8 cellular contexts compared by ENCODE assay signal in genomic region chr10:102132193-102132562, GRCh38. TPM values are rescaled to one million over a fixed set of nuclear protein-coding genes. Genes with fewer than 3 reads are reported as not detected.
A peak's percentile ranks its signal among the peaks of the same experiment; 100 is the strongest.
DNase-seq lines count a peak whose midpoint lies in the region; ATAC-seq and TF ChIP-seq lines count a peak whose summit lies in the region.

No MANE protein-coding gene starts in this region.

- BruUV-seq in A673 (replicated peaks; lab: Mats Ljungman, UMichigan) (no TSS peak), IMR-90 (replicated peaks; lab: Mats Ljungman, UMichigan) (no TSS peak)

- H3K9me3 ChIP-seq in A673 (ENCODE audit: low read depth, low read length, poor library complexity, severe bottlenecking): no peaks in the 10 kb centered on the region
- no peaks in the 10 kb centered on the region for H3K9me3 ChIP-seq in IMR-90 (ENCODE audit: control insufficient read depth, insufficient read depth, low read length)
- no peaks in the 10 kb centered on the region for H3K9me3 ChIP-seq in muscle layer of duodenum (ENCODE audit: control insufficient read depth in 1 of 2, low read length in 2 of 2)

- in situ Hi-C loops in IMR-90 (cut with MboI; ENCODE audit: low sequenced_read_pairs): no loop called here

- peak overlapping the region; percentile 92 for H3K4me3 Mint-ChIP-seq in chondrocyte (ENCODE audit: unreplicated experiment)

- H3K4ac ChIP-seq in IMR-90 (ENCODE audit: low read depth, low read length): peak overlapping the region; percentile 53; the same call in 1 of the 2 replicates

- no peaks in the 10 kb centered on the region for H3K27me3 ChIP-seq in A673 (replicated peaks; ENCODE audit: insufficient read depth, low read depth, low read length, poor library complexity)
- no peaks in the 10 kb centered on the region for H3K27me3 ChIP-seq in IMR-90 (ENCODE audit: control insufficient read depth, insufficient read depth, low read length)
- H3K27me3 ChIP-seq in muscle layer of duodenum (ENCODE audit: low read depth, low read length): no peaks in the 10 kb centered on the region

- peak overlapping the region; percentile 62 for H2BK5ac ChIP-seq in IMR-90 (ENCODE audit: low read depth, low read length, poor library complexity, severe bottlenecking)

- peaks cover 3% of the 10 kb centered on the region for H3K36me3 Mint-ChIP-seq in chondrocyte (ENCODE audit: low read depth)

- H4K5ac ChIP-seq in IMR-90 (ENCODE audit: low read depth, low read length): no peak overlapping the region

- H3K27ac Mint-ChIP-seq in chondrocyte (ENCODE audit: unreplicated experiment): peak overlapping the region; percentile 51

- no peaks in the 10 kb centered on the region for H3K9me3 Mint-ChIP-seq in chondrocyte (ENCODE audit: low read depth)

- peaks cover 0 to 34% of the 10 kb centered on the region in 2 experiments; a peak in 2 of 4 replicates for H3K79me1 ChIP-seq in IMR-90 (ENCODE audit: low read depth in 1 of 2, low read length in 2 of 2)

- TF ChIP-seq CTCF in A673 (conservative IDR thresholded peaks at IDR 0.05; ENCODE audit: low read depth, low read length) (no peak), IMR-90 (conservative IDR thresholded peaks at IDR 0.05; ENCODE audit: low read depth, low read length) (no peak), chondrocyte (IDR thresholded peaks at IDR 0.05) (no peak)

- H4K20me1 ChIP-seq in IMR-90 (ENCODE audit: insufficient read depth, low read length): peaks cover 38% of the 10 kb centered on the region

- H3K14ac ChIP-seq in IMR-90 (replicated peaks; ENCODE audit: low read depth, low read length): peak overlapping the region; percentile 27; the same call in 1 of the 2 replicates

- CTCF ChIA-PET in A673 (lab: Charles Lee): no interaction called here
- CTCF ChIA-PET in IMR-90 (lab: Yijun Ruan, JAX): interaction anchor here (0.7 to 2.1 kb wide), 3 partner anchors 10 to 27 kb away, joined by 3 to 10 read pairs (median 3); no protein-coding TSS in a partner anchor

- DNase-seq in A673 (ENCODE audit: low spot score) (no peak), IMR-90 (no peak), chondrocyte (ENCODE audit: low spot score) (no peak), left colon (no peak), DMS53 treated with DMSO at 0.1 percent for 48 hours (lab: John Stamatoyannopoulos, UW; ENCODE audit: unreplicated experiment) (no peak), NCI-H526 treated with DMSO at 0.1 percent for 48 hours (lab: John Stamatoyannopoulos, UW) (no peak)

- 23% methylated on average over 4 of the region's 8 CpGs; no CpG with 5 or more reads in 1 of the 2 experiments for WGBS in IMR-90 (ENCODE audit: extremely low coverage in 2 of 2, insufficient read length in 1 of 2), 2 experiments

- peaks cover 14% of the 10 kb centered on the region for H3K9me1 ChIP-seq in IMR-90 (ENCODE audit: insufficient read depth, low read length)

- peak overlapping the region; percentile 6; the same call in 1 of the 3 replicates for H2BK15ac ChIP-seq in IMR-90 (ENCODE audit: low read depth, low read length)

- H3K4me2 ChIP-seq in IMR-90 (ENCODE audit: low read depth, low read length): peak overlapping the region; percentile 65; the same call in 1 of the 2 replicates

- peaks cover 42% of the 10 kb centered on the region for H3K4me1 Mint-ChIP-seq in chondrocyte (ENCODE audit: low read depth)

- H3K56ac ChIP-seq in IMR-90 (ENCODE audit: extremely low read depth, insufficient read depth, low read length): no peak overlapping the region

- no peak overlapping the region for H3K18ac ChIP-seq in IMR-90 (ENCODE audit: low read depth, low read length)

- POLR2A ChIA-PET in A673 (lab: Charles Lee; ENCODE audit: low non-redundant PET) (interaction anchor here (0.6 kb wide), 1 partner anchor 643 kb away, joined by 3 read pairs; no protein-coding TSS in a partner anchor), IMR-90 (lab: Charles Lee; ENCODE audit: unreplicated experiment) (no interaction called here)

- peak overlapping the region; percentile 78; the same call in 1 of the 2 replicates for H3K23ac ChIP-seq in IMR-90 (ENCODE audit: low read depth, low read length)

- H3K4me1 ChIP-seq in A673 (ENCODE audit: insufficient read depth, low read length, poor library complexity, severe bottlenecking): peaks cover 22% of the 10 kb centered on the region
- H3K4me1 ChIP-seq in IMR-90 (ENCODE audit: control insufficient read depth, insufficient read depth, low read length): peaks cover 11% of the 10 kb centered on the region
- H3K4me1 ChIP-seq in muscle layer of duodenum (ENCODE audit: control insufficient read depth in 1 of 2, insufficient read depth in 2 of 2, low read length in 2 of 2): peaks cover 0 to 26% of the 10 kb centered on the region in 2 donors

- H3K27me3 Mint-ChIP-seq in chondrocyte (ENCODE audit: low read depth): no peaks in the 10 kb centered on the region

- no peak for ATAC-seq in IMR-90 (ENCODE audit: low read depth)
- ATAC-seq in left colon: no peak
- no peak for ATAC-seq in GM19463 (IDR thresholded peaks at IDR 0.05; ENCODE audit: unreplicated experiment)

- peak overlapping the region; percentile 53 for H4K91ac ChIP-seq in IMR-90 (ENCODE audit: insufficient read depth, low read depth, low read length)

- H3K36me3 ChIP-seq in A673 (ENCODE audit: insufficient read depth, low read length, poor library complexity, severe bottlenecking) (peaks cover under 1% of the 10 kb centered on the region), IMR-90 (ENCODE audit: control insufficient read depth, insufficient read depth, low read length) (no peaks in the 10 kb centered on the region; the same call in 1 of the 2 replicates), muscle layer of duodenum (ENCODE audit: control insufficient read depth in 1 of 2, insufficient read depth in 2 of 2, low read length in 2 of 2) (peaks cover 0 to 6% of the 10 kb centered on the region in 2 donors)

- peak overlapping the region; percentile 38; the same call in 1 of the 2 replicates for H2BK120ac ChIP-seq in IMR-90 (ENCODE audit: low read depth, low read length)

- dilution Hi-C loops in IMR-90 (cut with HindIII; ENCODE audit: low sequenced_read_pairs, unreplicated experiment): no loop called here

- H3K4me3 ChIP-seq in A673 (ENCODE audit: low read depth, low read length, poor library complexity, severe bottlenecking): peak overlapping the region; percentile 95
- peak overlapping the region; percentile 61; the same call in 1 of the 2 replicates for H3K4me3 ChIP-seq in IMR-90 (ENCODE audit: insufficient read depth, low read depth, low read length)
- peak overlapping the region; percentile 92 to 95 for H3K4me3 ChIP-seq in muscle layer of duodenum (ENCODE audit: low read depth in 1 of 2, low read length in 2 of 2)

- H3K27ac ChIP-seq in A673 (ENCODE audit: low read depth, low read length, poor library complexity, severe bottlenecking) (no peak overlapping the region), IMR-90 (ENCODE audit: insufficient read depth, low read length) (no peak overlapping the region), muscle layer of duodenum (ENCODE audit: low read length) (peak overlapping the region; percentile 80)

- TF ChIP-seq POLR2A in IMR-90 (IDR thresholded peaks at IDR 0.05; ENCODE audit: low read depth, low read length): no peak

- peak overlapping the region; percentile 13 to 89 for H4K8ac ChIP-seq in IMR-90 (ENCODE audit: low read depth in 2 of 2, low read length in 2 of 2)

- no peak overlapping the region for H2AK9ac ChIP-seq in IMR-90 (replicated peaks; ENCODE audit: low read depth, low read length, poor library complexity)

- H2AK5ac ChIP-seq in IMR-90 (ENCODE audit: low read depth, low read length): 0 out of 2 replicates have a peak overlapping the region, but pooled peaks have one; percentile 18

- intact Hi-C loops in A673 (cut with micrococcal nuclease; ENCODE audit: unreplicated experiment) (loop anchor here (1.0 to 2.0 kb wide), 2 partner anchors 11 to 21 kb away; partner anchors contain the start of gene NOLC1), IMR-90 (cut with micrococcal nuclease) (no loop called here), left colon (cut with DNase I, micrococcal nuclease) (no loop called here)

- no peak for TF ChIP-seq RAD21 in IMR-90 (IDR thresholded peaks at IDR 0.05; ENCODE audit: low read length)

- H2AFZ ChIP-seq in IMR-90 (replicated peaks; ENCODE audit: low read length, poor library complexity): peak overlapping the region; percentile 91

- H3K9ac ChIP-seq in IMR-90 (ENCODE audit: low read depth, low read length): peak overlapping the region; percentile 12; the same call in 1 of the 2 replicates

- H2BK20ac ChIP-seq in IMR-90 (ENCODE audit: low read depth, low read length): peak overlapping the region; percentile 42; the same call in 1 of the 2 replicates

TF ChIP-seq in IMR-90, 13 proteins besides CTCF, POLR2A, EP300 and RAD21 (continues in another document):
- TF ChIP-seq RCOR1 (IDR thresholded peaks at IDR 0.05; ENCODE audit: insufficient replicate concordance, low read length) (no peak), RFX5 (IDR thresholded peaks at IDR 0.05; ENCODE audit: low read depth, low read length) (no peak), MAFK (IDR thresholded peaks at IDR 0.05; ENCODE audit: low read depth, low read length) (no peak), MAZ (IDR thresholded peaks at IDR 0.05; ENCODE audit: borderline replicate concordance, low read depth, low read length) (no peak), MXI1 (IDR thresholded peaks at IDR 0.05; ENCODE audit: borderline replicate concordance, low read depth, low read length) (no peak), NFE2L2 (IDR thresholded peaks at IDR 0.05; ENCODE audit: low read depth, low read length) (no peak)

RNA-seq across cellular contexts. Expression of gene PPRC1, which starts 0.7 kb away (rescaled TPM):
- total RNA-seq in A673 (2021) (93.8 and 103 TPM in 2 replicates), IMR-90 (2012; rRNA removed) (11.4 and 11.8 TPM in 2 replicates), chondrocyte (42.9 to 47.3 TPM (median 44.4 TPM) in 3 replicates), left colon (10 to 100 TPM; 14.4 to 22.1 TPM)
- polyA plus RNA-seq in IMR-90 (2012; rRNA removed): 38.7 and 40.7 TPM in 2 replicates
- polyA plus RNA-seq in IMR-90 (2012; cell fraction: cytosol; rRNA removed): 20.9 and 23.5 TPM in 2 replicates
- 117 and 123 TPM in 2 replicates for polyA plus RNA-seq in IMR-90 (2012; cell fraction: nucleus; rRNA removed; ENCODE audit: low replicate concordance)

RNA-seq across cellular contexts. Expression of gene LDB1, which starts 12.0 kb away (rescaled TPM):
- total RNA-seq in A673 (2021) (78.5 and 82.4 TPM in 2 replicates), IMR-90 (2012; rRNA removed) (45.3 and 47.9 TPM in 2 replicates), chondrocyte (64.6 to 73.9 TPM (median 65.7 TPM) in 3 replicates), left colon (10 to 100 TPM; 29.5 to 34.6 TPM)
- 92.4 and 100 TPM in 2 replicates for polyA plus RNA-seq in IMR-90 (2012; rRNA removed)
- 40.2 and 67.9 TPM in 2 replicates for polyA plus RNA-seq in IMR-90 (2012; cell fraction: cytosol; rRNA removed)
- polyA plus RNA-seq in IMR-90 (2012; cell fraction: nucleus; rRNA removed; ENCODE audit: low replicate concordance): 464 and 468 TPM in 2 replicates

RNA-seq across cellular contexts. Expression of gene NOLC1, which starts 20.0 kb away (rescaled TPM):
- total RNA-seq in A673 (2021) (194 and 225 TPM in 2 replicates), IMR-90 (2012; rRNA removed) (43.2 and 60.5 TPM in 2 replicates), chondrocyte (36.2 to 50.6 TPM (median 38.8 TPM) in 3 replicates), left colon (10 to 100 TPM; 30.2 to 41.5 TPM)
- polyA plus RNA-seq in IMR-90 (2012; rRNA removed): 53.5 and 55.3 TPM in 2 replicates
- polyA plus RNA-seq in IMR-90 (2012; cell fraction: cytosol; rRNA removed): 17.2 and 29.5 TPM in 2 replicates
- 25.5 and 102 TPM in 2 replicates for polyA plus RNA-seq in IMR-90 (2012; cell fraction: nucleus; rRNA removed; ENCODE audit: low replicate concordance)
